In the genomic region with DNA sequence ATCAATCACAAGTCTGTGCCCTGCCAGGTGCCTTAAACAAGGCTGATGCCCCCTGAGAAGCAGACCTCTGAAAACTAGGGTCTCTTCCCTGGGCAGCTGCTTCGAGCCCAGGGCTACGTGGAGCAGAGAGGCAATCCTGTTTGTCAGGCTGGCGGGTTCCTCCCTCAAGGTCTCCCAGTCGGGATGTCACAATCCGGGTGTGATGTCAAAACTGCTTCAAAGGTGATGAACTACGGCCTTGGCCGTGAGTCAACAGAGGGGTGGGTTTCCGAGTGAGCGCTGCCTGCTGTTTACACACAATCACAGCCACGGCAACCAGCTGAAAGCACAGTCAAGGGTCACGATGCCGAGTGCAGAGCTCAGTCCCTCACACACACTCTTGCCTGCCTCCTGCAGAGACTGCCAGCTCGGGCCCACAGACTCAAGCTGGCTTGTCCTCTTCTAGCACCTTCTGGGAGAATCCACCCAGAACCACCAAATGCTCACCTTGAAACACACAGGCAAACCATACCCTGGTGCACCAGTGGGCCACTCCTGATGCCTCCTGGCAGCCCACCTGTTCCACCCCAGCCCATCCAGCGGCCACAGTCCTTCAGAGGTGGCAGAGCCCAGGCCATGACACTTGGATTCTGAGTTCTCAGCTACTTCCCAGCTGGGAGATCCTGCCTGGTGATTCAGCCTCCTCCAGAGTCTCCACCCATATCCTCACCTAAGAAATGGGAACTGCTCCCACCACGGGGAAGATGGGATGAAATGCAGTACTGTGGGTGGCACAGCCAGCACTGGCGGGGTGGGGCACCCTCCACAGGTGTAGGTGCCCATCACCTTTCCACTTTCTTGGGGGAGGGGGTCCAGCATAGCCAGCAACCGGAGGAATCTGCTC, we compare ENCODE assay signal across 8 cellular contexts. TPM values are rescaled to one million over a fixed set of nuclear protein-coding genes. Genes with fewer than 3 reads are reported as not detected.
DNase-seq lines count a peak whose midpoint lies in the region; ATAC-seq and TF ChIP-seq lines count a peak whose summit lies in the region.

No MANE protein-coding gene starts in this region.

- no peaks in the 10 kb centered on the region for H3K27me3 Mint-ChIP-seq in activated CD4-positive, alpha-beta T cell treated with anti-CD3 and anti-CD28 coated beads, Interleukin-2, amount 10 ng/mL, durations not matched to agents 7 days and 5 days

- no peaks in the 10 kb centered on the region for H3K27me3 ChIP-seq in kidney epithelial cell (ENCODE audit: control insufficient read depth, insufficient read depth, low read length)
- H3K27me3 ChIP-seq in tibial nerve = no peaks in the 10 kb centered on the region

- H3K36me3 Mint-ChIP-seq in activated CD4-positive, alpha-beta T cell treated with anti-CD3 and anti-CD28 coated beads, Interleukin-2, amount 10 ng/mL, durations not matched to agents 7 days and 5 days (ENCODE audit: low read depth) = no peaks in the 10 kb centered on the region

- DNase-seq in activated CD4-positive, alpha-beta T cell treated with anti-CD3 and anti-CD28 coated beads, Interleukin-2, amount 10 ng/mL, durations not matched to agents 7 days and 5 days = no peak
- DNase-seq in activated CD4-positive, alpha-beta T cell treated with anti-CD3 and anti-CD28 coated beads for 1 hour = no peak
- peak; percentile 51 for DNase-seq in astrocyte of the spinal cord (ENCODE audit: low read depth, low spot score)
- DNase-seq in kidney epithelial cell (ENCODE audit: low read depth) = peak; percentile 37
- DNase-seq in tibial nerve (ENCODE audit: low spot score in 2 of 2) = peak in 1 of 2 donors; percentile 39
- no peak for DNase-seq in AG20443 (ENCODE audit: low spot score)

- 35 to 40% methylated on average over 16 of the region's 17 CpGs for WGBS in tibial nerve, 2 donors

- POLR2A ChIA-PET in activated CD4-positive, alpha-beta T cell treated with anti-CD3 and anti-CD28 coated beads, Interleukin-2, amount 10 ng/mL, durations not matched to agents 7 days and 5 days (lab: Charles Lee) = no interaction called here

- H3K36me3 ChIP-seq in kidney epithelial cell (ENCODE audit: control insufficient read depth, insufficient read depth, low read length) (no peaks in the 10 kb centered on the region), tibial nerve (no peaks in the 10 kb centered on the region)

- TF ChIP-seq EP300 in tibial nerve (IDR thresholded peaks at IDR 0.05) = peak in 1 of 2 donors; percentile 50

- peaks cover 0 to 67% (median 28%) of the 10 kb centered on the region in 4 donors for H3K4me1 ChIP-seq in tibial nerve

- no peak for TF ChIP-seq POLR2A in tibial nerve (IDR thresholded peaks at IDR 0.05)

- no peaks in the 10 kb centered on the region for H3K9me3 Mint-ChIP-seq in activated CD4-positive, alpha-beta T cell treated with anti-CD3 and anti-CD28 coated beads, Interleukin-2, amount 10 ng/mL, durations not matched to agents 7 days and 5 days

- H3K4me1 Mint-ChIP-seq in activated CD4-positive, alpha-beta T cell treated with anti-CD3 and anti-CD28 coated beads, Interleukin-2, amount 10 ng/mL, durations not matched to agents 7 days and 5 days = peaks cover 11% of the 10 kb centered on the region

- in situ Hi-C loops in astrocyte of the spinal cord (cut with HindIII; ENCODE audit: low sequenced_read_pairs) = no loop called here

- no peak overlapping the region for H3K4me3 Mint-ChIP-seq in activated CD4-positive, alpha-beta T cell treated with anti-CD3 and anti-CD28 coated beads, Interleukin-2, amount 10 ng/mL, durations not matched to agents 7 days and 5 days

- CTCF ChIA-PET in activated CD4-positive, alpha-beta T cell treated with anti-CD3 and anti-CD28 coated beads, Interleukin-2, amount 10 ng/mL, durations not matched to agents 7 days and 5 days (lab: Charles Lee) = interaction anchor here (0.6 to 1.0 kb wide), 2 partner anchors 73 to 135 kb away, joined by 3 to 5 read pairs; no protein-coding TSS in a partner anchor

- TF ChIP-seq CTCF in astrocyte of the spinal cord (IDR thresholded peaks at IDR 0.05; ENCODE audit: low read depth, low read length) (no peak), kidney epithelial cell (IDR thresholded peaks at IDR 0.05; ENCODE audit: insufficient read depth, low read length, poor library complexity, severe bottlenecking) (no peak), tibial nerve (IDR thresholded peaks at IDR 0.05) (no peak)

- H3K27ac ChIP-seq in tibial nerve = peak overlapping the region in 3 of 4 donors; percentile 24 to 75 (median 46)

- no peak overlapping the region for H3K4me3 ChIP-seq in astrocyte of the spinal cord (ENCODE audit: low read depth, low read length)
- no peak overlapping the region for H3K4me3 ChIP-seq in kidney epithelial cell (ENCODE audit: low read depth, low read length)
- H3K4me3 ChIP-seq in tibial nerve = no peak overlapping the region

- H3K27ac Mint-ChIP-seq in activated CD4-positive, alpha-beta T cell treated with anti-CD3 and anti-CD28 coated beads, Interleukin-2, amount 10 ng/mL, durations not matched to agents 7 days and 5 days = peak overlapping the region; percentile 66

- ATAC-seq in GM21360 (IDR thresholded peaks at IDR 0.05; ENCODE audit: unreplicated experiment) (no peak), HG02588 (IDR thresholded peaks at IDR 0.05; ENCODE audit: unreplicated experiment) (no peak)

- no peaks in the 10 kb centered on the region for H3K9me3 ChIP-seq in tibial nerve

RNA-seq across cellular contexts. Expression of a gene that starts 6.8 kb away (rescaled TPM):
- total RNA-seq in activated CD4-positive, alpha-beta T cell treated with anti-CD3 and anti-CD28 coated beads, Interleukin-2, amount 10 ng/mL, durations not matched to agents 7 days and 5 days = 10 to 100 TPM; 20.3 to 20.9 TPM
- total RNA-seq in kidney epithelial cell (12.7 and 13.1 TPM in 2 replicates), tibial nerve (10 to 100 TPM; 13.8 to 45.9 (median 26.0) TPM)

RNA-seq across cellular contexts. Expression of a gene that starts 28.3 kb away (rescaled TPM):
- 100 to 1,000 TPM; 185 to 206 TPM for total RNA-seq in activated CD4-positive, alpha-beta T cell treated with anti-CD3 and anti-CD28 coated beads, Interleukin-2, amount 10 ng/mL, durations not matched to agents 7 days and 5 days
- total RNA-seq in kidney epithelial cell = 253 and 291 TPM in 2 replicates
- total RNA-seq in tibial nerve = 100 to 1,000 TPM; 391 to 451 (median 434) TPM

RNA-seq across cellular contexts. Expression of a gene that starts 42.6 kb away (rescaled TPM):
- 10 to 100 TPM; 95.4 to 100.0 TPM for total RNA-seq in activated CD4-positive, alpha-beta T cell treated with anti-CD3 and anti-CD28 coated beads, Interleukin-2, amount 10 ng/mL, durations not matched to agents 7 days and 5 days
- total RNA-seq in kidney epithelial cell (121 and 172 TPM in 2 replicates), tibial nerve (100 to 1,000 TPM; 122 to 298 (median 167) TPM)

RNA-seq across cellular contexts. Expression of a gene that starts 56.6 kb away (rescaled TPM):
- total RNA-seq in activated CD4-positive, alpha-beta T cell treated with anti-CD3 and anti-CD28 coated beads, Interleukin-2, amount 10 ng/mL, durations not matched to agents 7 days and 5 days = 1,000 to 10,000 TPM; 1,627 to 1,778 TPM
- total RNA-seq in kidney epithelial cell = 859 and 990 TPM in 2 replicates
- 100 to 1,000 TPM; 504 to 826 (median 521) TPM for total RNA-seq in tibial nerve

Comparison
In these comparisons a context has a peak if more than half of its experiments do, and no peak if none do; other contexts are left out.
1. DNase-seq: peak in astrocyte of the spinal cord (single experiment) and kidney epithelial cell (single experiment); none in activated CD4-positive, alpha-beta T cell treated with anti-CD3 and anti-CD28 coated beads, Interleukin-2, amount 10 ng/mL, durations not matched to agents 7 days and 5 days (single experiment), activated CD4-positive, alpha-beta T cell treated with anti-CD3 and anti-CD28 coated beads for 1 hour (single experiment) and AG20443 (single experiment).